ENCODE assay signal across 2 cellular contexts in the genomic region with DNA sequence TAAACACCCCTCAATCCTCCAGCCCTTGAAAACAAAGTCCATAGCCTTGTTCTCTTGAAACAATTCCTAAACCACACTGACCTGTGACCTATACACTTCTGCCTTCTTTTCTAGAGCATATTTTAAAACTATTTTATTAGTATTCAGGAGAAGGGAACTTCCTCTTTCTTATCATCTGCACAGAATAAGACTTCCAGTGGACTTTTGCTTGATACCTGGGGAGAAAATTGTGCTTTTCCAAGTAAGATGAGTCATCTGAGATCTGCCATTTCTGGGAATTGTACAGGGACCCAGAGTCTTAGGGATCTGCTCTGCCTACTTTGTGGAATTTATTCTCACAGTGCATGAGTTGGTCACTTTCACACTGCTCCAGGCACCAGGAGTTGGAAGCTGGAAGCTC.
TF ChIP-seq lines count a peak whose summit lies in the region.

No MANE protein-coding gene starts in this region.

TF ChIP-seq in HepG2, 621 proteins besides CTCF, POLR2A, EP300 and RAD21:
- TF ChIP-seq, protein P1, sequence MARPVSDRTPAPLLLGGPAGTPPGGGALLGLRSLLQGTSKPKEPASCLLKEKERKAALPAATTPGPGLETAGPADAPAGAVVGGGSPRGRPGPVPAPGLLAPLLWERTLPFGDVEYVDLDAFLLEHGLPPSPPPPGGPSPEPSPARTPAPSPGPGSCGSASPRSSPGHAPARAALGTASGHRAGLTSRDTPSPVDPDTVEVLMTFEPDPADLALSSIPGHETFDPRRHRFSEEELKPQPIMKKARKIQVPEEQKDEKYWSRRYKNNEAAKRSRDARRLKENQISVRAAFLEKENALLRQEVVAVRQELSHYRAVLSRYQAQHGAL (CRISPR knock-in tag; IDR thresholded peaks at IDR 0.05; ENCODE audit: not compliant biosample characterization): no peak
- TF ChIP-seq BCL6 (CRISPR knock-in tag; IDR thresholded peaks at IDR 0.05): no peak

TF ChIP-seq in SK-N-SH, 30 proteins besides CTCF, POLR2A, EP300 and RAD21:
- TF ChIP-seq GATA2 (CRISPR knock-in tag; IDR thresholded peaks at IDR 0.05): no peak
- TF ChIP-seq NRF1 (IDR thresholded peaks at IDR 0.05; ENCODE audit: low read depth, low read length): no peak
- no peak for TF ChIP-seq EZH2phosphoT487 (IDR thresholded peaks at IDR 0.05; ENCODE audit: borderline replicate concordance, low read depth)
- no peak for TF ChIP-seq FOXM1 (IDR thresholded peaks at IDR 0.05; ENCODE audit: low read depth)
- TF ChIP-seq SIN3A (IDR thresholded peaks at IDR 0.05; ENCODE audit: borderline replicate concordance, low read depth, low read length): no peak
- no peak for TF ChIP-seq USF1 (IDR thresholded peaks at IDR 0.05; ENCODE audit: borderline replicate concordance, low read depth)
- peak; percentile 44; the same call in 1 of the 2 replicates for TF ChIP-seq FOSL2 (IDR thresholded peaks at IDR 0.05; ENCODE audit: borderline replicate concordance, low read depth)
- TF ChIP-seq JUND (IDR thresholded peaks at IDR 0.05): peak; percentile 18; the same call in 1 of the 2 replicates
- no peak for TF ChIP-seq NFIC (IDR thresholded peaks at IDR 0.05; ENCODE audit: borderline replicate concordance)
- TF ChIP-seq, protein P2, sequence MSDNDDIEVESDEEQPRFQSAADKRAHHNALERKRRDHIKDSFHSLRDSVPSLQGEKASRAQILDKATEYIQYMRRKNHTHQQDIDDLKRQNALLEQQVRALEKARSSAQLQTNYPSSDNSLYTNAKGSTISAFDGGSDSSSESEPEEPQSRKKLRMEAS (IDR thresholded peaks at IDR 0.05; ENCODE audit: low read depth): no peak
- TF ChIP-seq, protein P3, sequence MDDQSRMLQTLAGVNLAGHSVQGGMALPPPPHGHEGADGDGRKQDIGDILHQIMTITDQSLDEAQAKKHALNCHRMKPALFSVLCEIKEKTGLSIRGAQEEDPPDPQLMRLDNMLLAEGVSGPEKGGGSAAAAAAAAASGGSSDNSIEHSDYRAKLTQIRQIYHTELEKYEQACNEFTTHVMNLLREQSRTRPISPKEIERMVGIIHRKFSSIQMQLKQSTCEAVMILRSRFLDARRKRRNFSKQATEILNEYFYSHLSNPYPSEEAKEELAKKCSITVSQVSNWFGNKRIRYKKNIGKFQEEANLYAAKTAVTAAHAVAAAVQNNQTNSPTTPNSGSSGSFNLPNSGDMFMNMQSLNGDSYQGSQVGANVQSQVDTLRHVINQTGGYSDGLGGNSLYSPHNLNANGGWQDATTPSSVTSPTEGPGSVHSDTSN (IDR thresholded peaks at IDR 0.05): no peak
